Comparison of ENCODE assay signal across 8 cellular contexts in the genomic region with DNA sequence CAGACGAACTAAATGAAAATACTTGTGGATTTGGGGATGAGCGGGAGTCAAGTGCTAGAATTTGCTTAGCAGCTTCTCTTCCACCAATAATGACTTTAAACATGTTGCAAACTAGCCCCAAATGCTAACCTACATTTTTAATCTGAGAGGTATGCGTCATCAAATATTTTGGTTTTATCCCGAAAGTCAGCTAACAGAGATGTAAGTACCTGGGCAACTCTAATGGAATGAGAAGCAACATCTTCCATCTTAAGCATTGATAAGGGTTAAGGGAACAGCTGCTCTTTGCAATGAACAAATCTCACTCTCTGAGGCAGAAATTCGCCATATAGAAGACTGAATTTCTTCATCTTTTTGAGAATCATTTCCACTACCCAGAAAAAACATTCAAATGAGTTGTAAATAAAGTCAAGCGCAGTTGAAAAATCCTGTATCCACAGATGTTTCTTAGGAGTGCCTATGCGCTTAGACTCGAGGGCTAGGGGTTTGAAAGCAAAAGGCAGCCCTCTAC. TPM values are rescaled to one million over a fixed set of nuclear protein-coding genes. Genes with fewer than 3 reads are reported as not detected.
DNase-seq lines count a peak whose midpoint lies in the region; ATAC-seq, FAIRE-seq and TF ChIP-seq lines count a peak whose summit lies in the region.

No MANE protein-coding gene starts in this region.

- no peak for DNase-seq in right atrium auricular region (ENCODE audit: low spot score)
- no peak for DNase-seq in Right ventricle myocardium superior
- DNase-seq in breast epithelium (ENCODE audit: low spot score in 2 of 2) = no peak
- DNase-seq in D721Med (ENCODE audit: insufficient read length, low spot score) = no peak
- DNase-seq in mucosa of gallbladder (ENCODE audit: low spot score) = no peak
- no peak for DNase-seq in head of caudate nucleus
- DNase-seq in NCI-H2196 treated with DMSO at 0.1 percent for 48 hours (lab: John Stamatoyannopoulos, UW; ENCODE audit: unreplicated experiment) = no peak

- intact Hi-C loops in Right ventricle myocardium superior (cut with DNase I) = no loop called here
- intact Hi-C loops in breast epithelium (cut with DNase I; ENCODE audit: low total_unique reads) = no loop called here
- intact Hi-C loops in head of caudate nucleus (cut with DNase I) = no loop called here

- TF ChIP-seq CTCF in right atrium auricular region (IDR thresholded peaks at IDR 0.05) (no peak), breast epithelium (IDR thresholded peaks at IDR 0.05) (no peak), D721Med (IDR thresholded peaks at IDR 0.05; ENCODE audit: insufficient read depth, missing control alignments) (no peak)

- ATAC-seq in Right ventricle myocardium superior (ENCODE audit: poor library complexity) = no peak

- no peak for FAIRE-seq in D721Med (lab: Jason Lieb, UNC)

- peak overlapping the region; percentile 40 to 98 for H3K4me3 ChIP-seq in right atrium auricular region
- peak overlapping the region; percentile 45 to 96 (median 91) for H3K4me3 ChIP-seq in breast epithelium
- peak overlapping the region; percentile 23 for H3K4me3 ChIP-seq in mononuclear cell (ENCODE audit: low read length)

- H3K4me1 ChIP-seq in right atrium auricular region = peaks cover 0 to 30% of the 10 kb centered on the region in 2 donors
- H3K4me1 ChIP-seq in breast epithelium = peaks cover 3 to 22% of the 10 kb centered on the region in 2 donors
- H3K4me1 ChIP-seq in mononuclear cell (ENCODE audit: insufficient read depth, low read length) = peaks cover 45% of the 10 kb centered on the region

- H3K27me3 ChIP-seq in right atrium auricular region = no peaks in the 10 kb centered on the region
- no peaks in the 10 kb centered on the region for H3K27me3 ChIP-seq in breast epithelium
- no peaks in the 10 kb centered on the region for H3K27me3 ChIP-seq in mononuclear cell (ENCODE audit: insufficient read depth, low read length)

- H3K9me3 ChIP-seq in right atrium auricular region (no peaks in the 10 kb centered on the region), breast epithelium (no peaks in the 10 kb centered on the region), mononuclear cell (ENCODE audit: low read depth, low read length) (no peaks in the 10 kb centered on the region)

- no peak for TF ChIP-seq POLR2A in breast epithelium (IDR thresholded peaks at IDR 0.05)

- H3K27ac ChIP-seq in right atrium auricular region (peak overlapping the region; percentile 85 to 88), breast epithelium (peak overlapping the region; percentile 99 to 100)

- H3K36me3 ChIP-seq in right atrium auricular region (peaks cover 8% of the 10 kb centered on the region), breast epithelium (no peaks in the 10 kb centered on the region)

RNA-seq across cellular contexts. Expression of gene YPEL5, which starts 0.9 kb away (rescaled TPM):
- total RNA-seq in right atrium auricular region = 10 to 100 TPM; 36.3 to 45.5 TPM
- total RNA-seq in Right ventricle myocardium superior = 61.9 TPM
- 100 to 1,000 TPM in 2 of 3 donors, 10 to 100 TPM in 1; 90.8 to 161 (median 104) TPM for total RNA-seq in breast epithelium
- 625 TPM for total RNA-seq in mononuclear cell
- 133 TPM for total RNA-seq in mucosa of gallbladder

Comparison
In these comparisons a context has a peak if more than half of its experiments do, and no peak if none do; other contexts are left out.
1. H3K4me3 ChIP-seq: peak in every context shown above with its lines; median percentile 91 in breast epithelium; 69 in right atrium auricular region; 23 in mononuclear cell.